ENCODE assay signal across 24 cellular contexts in the genomic region with DNA sequence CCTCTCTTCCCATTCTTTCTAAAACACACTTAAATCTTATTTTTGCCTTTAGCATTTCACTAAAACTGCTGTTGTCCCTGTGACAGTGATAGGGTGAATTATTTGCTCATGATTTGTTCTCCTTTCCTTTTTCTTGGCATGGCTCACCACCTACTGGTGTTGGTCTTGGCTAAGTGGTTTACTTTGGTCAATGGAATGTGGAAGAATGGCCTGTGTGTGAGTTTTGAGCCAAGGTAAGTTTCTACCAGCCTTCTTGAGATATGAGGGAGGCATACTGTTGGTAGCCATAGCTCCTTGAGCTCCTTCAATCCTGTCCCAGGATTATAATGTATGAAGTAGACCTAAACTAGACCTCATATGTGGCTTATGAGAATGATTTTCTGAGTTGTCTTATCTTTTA.
"Had no signal": no experiment of that assay in that cellular context is flagged by ENCODE, and none has a peak within 500 bp of the region (broad histone marks: within the 10 kb centered on the region; RNA-seq: fewer than 3 reads in every experiment).

No MANE protein-coding gene starts in this region.

- H3K9me3 ChIP-seq: neutrophil, psoas muscle, right atrium auricular region, right lobe of liver, stomach, testis, thyroid gland, transverse colon, vagina had no signal

- H3K36me3 ChIP-seq: neural progenitor cell, neutrophil, right atrium auricular region, right lobe of liver, stomach, thyroid gland, transverse colon, vagina had no signal

- DNase-seq: hippocampal formation; kidney glomerular epithelial cell; left cardiac atrium; naive thymus-derived CD8-positive, alpha-beta T cell; occipital lobe; psoas muscle; right lobe of liver; stimulated activated CD4-positive, alpha-beta T cell treated with anti-CD3 and anti-CD28 coated beads, Interleukin-1b, Interleukin-23, amount 100 ng/mL, for 48 hours; stimulated activated CD4-positive, alpha-beta T cell treated with anti-CD3 and anti-CD28 coated beads, Interleukin-2, amount 100 ng/mL, for 48 hours; stimulated activated CD4-positive, alpha-beta T cell treated with anti-CD3 and anti-CD28 coated beads, Interleukin-4, amount 100 ng/mL, for 4 hours; stimulated activated naive B cell treated with anti-CD40 and anti-IgM and Interleukin-4, amounts not matched to agents 10 μg/mL and 1 μg/mL and 100 μg/mL, for 72 hours; stimulated activated naive CD8-positive, alpha-beta T cell treated with anti-CD3 and anti-CD28 coated beads, Interleukin-15, Interleukin-2, amounts not matched to agents 100 U/mL and 50 U/mL, for 24 hours; stomach; testis; thyroid gland; transverse colon had no signal

- H2AFZ ChIP-seq: neural progenitor cell, parathyroid adenoma had no signal

- H3K4me2 ChIP-seq: neural progenitor cell, smooth muscle cell had no signal

- H3K27me3 ChIP-seq: neural progenitor cell, neutrophil, right atrium auricular region, right lobe of liver, stomach, testis, thyroid gland, transverse colon, vagina had no signal

- H3K9ac ChIP-seq: neural progenitor cell, parathyroid adenoma had no signal

- H3K4me3 ChIP-seq: lung, neural progenitor cell, psoas muscle, right atrium auricular region, right lobe of liver, smooth muscle cell, stomach, testis, thyroid gland, transverse colon, vagina had no signal

- H3K79me2 ChIP-seq: parathyroid adenoma had no signal

- H3K27ac ChIP-seq: neural progenitor cell, neutrophil, parathyroid adenoma, psoas muscle, right atrium auricular region, right lobe of liver, stomach, testis, thyroid gland, transverse colon, vagina had no signal

- H3K4me1 ChIP-seq: neural progenitor cell, parathyroid adenoma, psoas muscle, right atrium auricular region, right lobe of liver, stomach, thyroid gland, transverse colon, vagina had no signal

- ATAC-seq: left cardiac atrium; left lobe of liver; naive thymus-derived CD8-positive, alpha-beta T cell; psoas muscle; right lobe of liver; stimulated activated naive B cell treated with anti-CD40 and anti-IgM and Interleukin-4, amounts not matched to agents 10 μg/mL and 1 μg/mL and 100 μg/mL, for 72 hours; stimulated activated naive CD8-positive, alpha-beta T cell treated with anti-CD3 and anti-CD28 coated beads, Interleukin-15, Interleukin-2, amounts not matched to agents 100 U/mL and 50 U/mL, for 24 hours had no signal
